In genomic region chr3:8847317-8847716, GRCh38 we compare ENCODE assay signal across 21 cellular contexts.
"Had no signal": no experiment of that assay in that cellular context is flagged by ENCODE, and none has a peak within 500 bp of the region (broad histone marks: within the 10 kb centered on the region; RNA-seq: fewer than 3 reads in every experiment).

No MANE protein-coding gene starts in this region.

- H3K27me3 ChIP-seq: MG63, SJSA1 had no signal

- H3K27ac ChIP-seq: HL-60, SJSA1, SK-N-MC had no signal

- FAIRE-seq: RCC 7860 had no signal

- H3K36me3 ChIP-seq: MG63 had no signal

- DNase-seq: KBM-7, MG63, NCI-H1092, NCI-H1105 treated with DMSO at 0.1 percent for 48 hours, NCI-H1417 treated with DMSO at 0.1 percent for 48 hours, NCI-H146, NCI-H1694 treated with DMSO at 0.1 percent for 48 hours, NCI-H1930, NCI-H2081, NCI-H2107, NCI-H2227 treated with DMSO at 0.1 percent for 48 hours, NCI-H524, NCI-H526 treated with DMSO at 0.1 percent for 48 hours, NCI-H748 treated with DMSO at 0.1 percent for 48 hours, Right ventricle myocardium superior, RPMI8226, SIG-M5 had no signal

- H3K4me3 ChIP-seq: MG63, SJSA1, SK-N-MC had no signal

- H3K9me3 ChIP-seq: MG63, SJSA1 had no signal
